21 cellular contexts compared by ENCODE assay signal in genomic region chr2:81396417-81397019, GRCh38.
"Had no signal": no experiment of that assay in that cellular context is flagged by ENCODE, and none has a peak within 500 bp of the region (broad histone marks: within the 10 kb centered on the region; RNA-seq: fewer than 3 reads in every experiment).

No MANE protein-coding gene starts in this region.

- H3K4me3 ChIP-seq: esophagus squamous epithelium, gastroesophageal sphincter, left ventricle myocardium inferior, lower lobe of right lung, pancreas, suprapubic skin, tibial artery, upper lobe of left lung, vagina had no signal

- H3K27me3 ChIP-seq: esophagus squamous epithelium, gastroesophageal sphincter, pancreas, suprapubic skin, tibial artery, upper lobe of left lung, vagina had no signal

- H3K27ac ChIP-seq: esophagus squamous epithelium, gastroesophageal sphincter, left ventricle myocardium inferior, lower lobe of right lung, pancreas, suprapubic skin, tibial artery, upper lobe of left lung, vagina had no signal

- H3K9me3 ChIP-seq: gastroesophageal sphincter, lower lobe of right lung, pancreas, suprapubic skin, upper lobe of left lung, vagina had no signal

- DNase-seq: effector memory CD8-positive, alpha-beta T cell; esophagus squamous epithelium; foreskin fibroblast; glutamatergic neuron; kidney; left cardiac atrium; left ventricle myocardium inferior; lower lobe of right lung; midbrain; occipital lobe; pancreas; right cardiac atrium; small intestine; stimulated activated CD4-positive, alpha-beta T cell treated with anti-CD3 and anti-CD28 coated beads, Interleukin-12 subunit alpha, Interleukin-12 subunit beta, amount 100 ng/mL, for 4 hours; stimulated activated naive CD4-positive, alpha-beta T cell; tibial artery; upper lobe of left lung had no signal

- ATAC-seq: effector memory CD8-positive, alpha-beta T cell; gastroesophageal sphincter; left cardiac atrium; lower lobe of right lung; natural killer cell treated with Interleukin-12 subunit alpha and Interleukin-12 subunit beta and Interleukin-15 and Interleukin-18, amount 100 ng/mL, for 72 hours; pancreas; right cardiac atrium had no signal

- H3K4me1 ChIP-seq: esophagus squamous epithelium, gastroesophageal sphincter, left ventricle myocardium inferior, lower lobe of right lung, pancreas, suprapubic skin, tibial artery, upper lobe of left lung, vagina had no signal

- H3K36me3 ChIP-seq: esophagus squamous epithelium, gastroesophageal sphincter, left ventricle myocardium inferior, lower lobe of right lung, pancreas, suprapubic skin, tibial artery, upper lobe of left lung, vagina had no signal
